ENCODE assay signal across 18 cellular contexts in genomic region chr9:94718936-94719335, GRCh38. TPM values are rescaled to one million over a fixed set of nuclear protein-coding genes. Genes with fewer than 3 reads are reported as not detected.
DNase-seq lines count a peak whose midpoint lies in the region; ATAC-seq, FAIRE-seq and TF ChIP-seq lines count a peak whose summit lies in the region.
"Had no signal": no experiment of that assay in that cellular context is flagged by ENCODE, and none has a peak within 500 bp of the region (broad histone marks: within the 10 kb centered on the region; RNA-seq: fewer than 3 reads in every experiment).

No MANE protein-coding gene starts in this region.

- H3K18ac ChIP-seq in mesendoderm (ENCODE audit: low read length), result no peak overlapping the region

- H3F3A ChIP-seq in Loucy (ENCODE audit: low read depth), result no peaks in the 10 kb centered on the region

- H3K4me3 ChIP-seq in Loucy (ENCODE audit: low read length, poor library complexity, severe bottlenecking), result no peak overlapping the region
- no peak overlapping the region for H3K4me3 ChIP-seq in K562
- no peak overlapping the region for H3K4me3 ChIP-seq in testis
- no peak overlapping the region for H3K4me3 ChIP-seq in mesendoderm (ENCODE audit: low read length)
- H3K4me3 ChIP-seq in lower lobe of right lung, result no peak overlapping the region
- H3K4me3 ChIP-seq: A549 had no signal

- H3K79me2 ChIP-seq in Loucy (ENCODE audit: insufficient read depth, low read length) (no peaks in the 10 kb centered on the region), K562 (ENCODE audit: control insufficient read depth, insufficient read depth, low read length) (no peaks in the 10 kb centered on the region), mesendoderm (ENCODE audit: control insufficient read depth, insufficient read depth, low read length) (no peaks in the 10 kb centered on the region)

- in situ Hi-C loops in K562 (cut with MboI), result no loop called here

- no peak for TF ChIP-seq POLR2A in K562 (conservative IDR thresholded peaks at IDR 0.05)
- no peak for TF ChIP-seq POLR2A in testis (IDR thresholded peaks at IDR 0.05)

- H3K4me1 ChIP-seq in Loucy (ENCODE audit: insufficient read depth, low read length, poor library complexity, severe bottlenecking), result no peaks in the 10 kb centered on the region
- no peaks in the 10 kb centered on the region; a peak in 1 of 5 replicates for H3K4me1 ChIP-seq in K562 (replicated peaks in 1 of 2; ENCODE audit: control insufficient read depth in 2 of 2, insufficient read depth in 2 of 2, low read length in 2 of 2)
- H3K4me1 ChIP-seq in foreskin keratinocyte, result peaks cover 22% of the 10 kb centered on the region
- H3K4me1 ChIP-seq in testis, result no peaks in the 10 kb centered on the region
- H3K4me1 ChIP-seq in mesendoderm (ENCODE audit: control insufficient read depth, low read depth, low read length), result no peaks in the 10 kb centered on the region
- H3K4me1 ChIP-seq in lower lobe of right lung, result no peaks in the 10 kb centered on the region
- H3K4me1 ChIP-seq: A549 had no signal

- TF ChIP-seq RAD21 in K562 (CRISPR knock-in tag; conservative IDR thresholded peaks at IDR 0.05 in 1 of 2, IDR thresholded peaks at IDR 0.05 in 1 of 2), result no peak

- H3K4me2 ChIP-seq in Loucy (ENCODE audit: low read depth, low read length, poor library complexity, severe bottlenecking) (no peak overlapping the region), K562 (ENCODE audit: insufficient read depth, low read length) (peak overlapping the region; percentile 26; the same call in 1 of the 2 replicates), mesendoderm (ENCODE audit: low read length) (no peak overlapping the region)
- H3K4me2 ChIP-seq: A549 had no signal

- BruUV-seq in K562 (replicated peaks; lab: Mats Ljungman, UMichigan), result no TSS peak

- H3K9ac ChIP-seq in Loucy (ENCODE audit: low read depth, low read length, poor library complexity, severe bottlenecking) (no peak overlapping the region), K562 (ENCODE audit: insufficient read depth in 1 of 2, low read depth in 2 of 2, low read length in 2 of 2) (no peak overlapping the region), mesendoderm (ENCODE audit: low read length) (no peak overlapping the region)

- no peak overlapping the region for H4K5ac ChIP-seq in mesendoderm (ENCODE audit: low read length)

- no peak overlapping the region for H2AK5ac ChIP-seq in mesendoderm (ENCODE audit: low read length)

- H4K20me1 ChIP-seq in Loucy (ENCODE audit: insufficient read depth, low read length, poor library complexity, severe bottlenecking) (no peaks in the 10 kb centered on the region), K562 (replicated peaks; ENCODE audit: control insufficient read depth, insufficient read depth, low read length) (no peaks in the 10 kb centered on the region)

- CTCF ChIA-PET in K562 (lab: Yijun Ruan, JAX; ENCODE audit: low intra/inter-chr PET ratio), result no interaction called here

- H3K4ac ChIP-seq in mesendoderm (ENCODE audit: low read depth, low read length), result no peak overlapping the region

- no peak overlapping the region for H3K27ac ChIP-seq in K562 (ENCODE audit: extremely low read depth, low read depth, low read length)
- peak overlapping the region; percentile 61 for H3K27ac ChIP-seq in foreskin keratinocyte
- H3K27ac ChIP-seq in testis, result no peak overlapping the region
- H3K27ac ChIP-seq in mesendoderm (ENCODE audit: low read depth, low read length), result no peak overlapping the region
- no peak overlapping the region for H3K27ac ChIP-seq in lower lobe of right lung
- H3K27ac ChIP-seq: A549, RWPE1 had no signal

- TF ChIP-seq CTCF in Loucy (conservative IDR thresholded peaks at IDR 0.05; ENCODE audit: low read length) (no peak), K562 (IDR thresholded peaks at IDR 0.05 in 2 of 3, conservative IDR thresholded peaks at IDR 0.05 in 1 of 3; ENCODE audit: insufficient read depth in 2 of 3, low read depth in 1 of 3, low read length in 3 of 3) (no peak), foreskin keratinocyte (conservative IDR thresholded peaks at IDR 0.05) (no peak), testis (IDR thresholded peaks at IDR 0.05) (no peak), lower lobe of right lung (IDR thresholded peaks at IDR 0.05) (no peak)

- H3K56ac ChIP-seq in mesendoderm (ENCODE audit: low read length), result no peak overlapping the region

- no peak overlapping the region for H4K8ac ChIP-seq in mesendoderm (ENCODE audit: low read depth, low read length)

- POLR2A ChIA-PET in K562 (lab: Yijun Ruan, JAX), result no interaction called here

- H2BK5ac ChIP-seq in mesendoderm (ENCODE audit: low read length), result no peak overlapping the region

- no peak overlapping the region for H3K23ac ChIP-seq in mesendoderm (ENCODE audit: low read length)

- H2BK15ac ChIP-seq in mesendoderm (replicated peaks; ENCODE audit: low read depth), result no peak overlapping the region

- intact Hi-C loops in K562 (cut with micrococcal nuclease) (no loop called here), testis (cut with DNase I; ENCODE audit: low total_unique reads) (no loop called here), lower lobe of right lung (cut with DNase I) (no loop called here)

- H2BK120ac ChIP-seq in mesendoderm (ENCODE audit: low read depth, low read length), result no peak overlapping the region

- DNase-seq in K562 (ENCODE audit: extremely low read depth in 1 of 4, low spot score in 3 of 4) (peak in 1 of 4 experiments; percentile 12), foreskin keratinocyte (no peak), testis (peak; percentile 77), mesendoderm (no peak), lower lobe of right lung (no peak), DMS153 (lab: John Stamatoyannopoulos, UW) (no peak)
- DNase-seq: DMS79 treated with DMSO at 0.1 percent for 48 hours, H7, NCI-H1092, NCI-H1436, NCI-H187 treated with DMSO at 0.1 percent for 48 hours, NCI-H2107, NCI-H446 treated with DMSO at 0.1 percent for 48 hours, NCI-H526 treated with DMSO at 0.1 percent for 48 hours, SHP77 treated with DMSO at 0.1 percent for 48 hours had no signal

- WGBS in K562 (ENCODE audit: insufficient coverage, low coverage, missing lambda C conversion rate), result 8% methylated on average over 1 of the region's 1 CpG
- 83 to 87% methylated on average over 1 of the region's 1 CpG for WGBS in testis, 2 donors
- no CpG with 5 or more reads among the region's 1 CpG for WGBS in mesendoderm (ENCODE audit: extremely low coverage, insufficient coverage, low lambda C conversion rate)

- no peak for TF ChIP-seq EP300 in K562 (IDR thresholded peaks at IDR 0.05; ENCODE audit: low read length)

- ATAC-seq in K562 (peak; percentile 41; the same call in 1 of the 3 replicates), foreskin keratinocyte (no peak), lower lobe of right lung (no peak)
- ATAC-seq: A549 had no signal

- no peaks in the 10 kb centered on the region for H3K9me2 ChIP-seq in Loucy (replicated peaks; ENCODE audit: low read depth, low read length)

- H3K9me1 ChIP-seq in K562 (ENCODE audit: control insufficient read depth, insufficient read depth, low read length), result no peaks in the 10 kb centered on the region

- H3K27me3 ChIP-seq in Loucy (ENCODE audit: insufficient read depth, low read length, poor library complexity, severe bottlenecking) (no peaks in the 10 kb centered on the region), K562 (ENCODE audit: control insufficient read depth in 2 of 2, insufficient read depth in 2 of 2, low read length in 2 of 2) (peaks cover 6 to 15% of the 10 kb centered on the region in 2 experiments; a peak in 2 of 5 replicates), foreskin keratinocyte (no peaks in the 10 kb centered on the region), testis (no peaks in the 10 kb centered on the region), mesendoderm (ENCODE audit: insufficient read depth, low read length, poor library complexity) (no peaks in the 10 kb centered on the region), lower lobe of right lung (ENCODE audit: low read depth) (no peaks in the 10 kb centered on the region)

- H3K36me3 ChIP-seq in Loucy (ENCODE audit: insufficient read depth, low read length) (no peaks in the 10 kb centered on the region), K562 (ENCODE audit: control insufficient read depth, insufficient read depth, low read length) (no peaks in the 10 kb centered on the region), testis (ENCODE audit: low read depth, missing control alignments) (no peaks in the 10 kb centered on the region), mesendoderm (ENCODE audit: control insufficient read depth, insufficient read depth, low read length) (no peaks in the 10 kb centered on the region), lower lobe of right lung (no peaks in the 10 kb centered on the region)

- H3K9me3 ChIP-seq in Loucy (ENCODE audit: insufficient read depth, low read depth, low read length) (no peaks in the 10 kb centered on the region), K562 (replicated peaks; ENCODE audit: control insufficient read depth, insufficient read depth, low read depth, low read length) (peaks cover 7% of the 10 kb centered on the region), testis (no peaks in the 10 kb centered on the region), lower lobe of right lung (no peaks in the 10 kb centered on the region)

- H3K79me1 ChIP-seq in mesendoderm (ENCODE audit: low read length), result no peaks in the 10 kb centered on the region

- FAIRE-seq in K562 (lab: Jason Lieb, UNC), result no peak
- FAIRE-seq: A549 had no signal

- H2AFZ ChIP-seq in Loucy (ENCODE audit: low read length) (peak overlapping the region; percentile 21; the same call in 1 of the 2 replicates), K562 (ENCODE audit: low read depth, low read length) (peak overlapping the region; percentile 55; the same call in 1 of the 2 replicates)

RNA-seq across cellular contexts. Expression of gene AOPEP, which starts 7.6 kb away (rescaled TPM):
- 88.8 and 115 TPM in 2 replicates for total RNA-seq in K562 (2011; cell fraction: chromatin; rRNA removed; ENCODE audit: low replicate concordance)
- total RNA-seq in K562 (2011; cell fraction: nucleolus; rRNA removed), result 42.0 and 58.4 TPM in 2 replicates
- 62.2 and 72.1 TPM in 2 replicates for total RNA-seq in K562 (2011; cell fraction: nucleoplasm; rRNA removed)
- total RNA-seq in K562 (2014; rRNA removed) (15.6 and 17.2 TPM in 2 replicates), K562 (2014; rRNA removed; fragmentation: Illumina TruSeq; extraction: Trizol) (14.1 and 14.4 TPM in 2 replicates), K562 (2015; rRNA removed; fragmentation: Illumina TruSeq; extraction: Trizol) (11.1 and 11.8 TPM in 2 replicates), K562 (2021) (13.7 and 14.5 TPM in 2 replicates), foreskin keratinocyte (25.7 and 28.5 TPM in 2 replicates), testis (10 to 100 TPM; 80.4 to 95.0 TPM), lower lobe of right lung (63.7 TPM)
- polyA plus RNA-seq in K562 (2011; rRNA removed) (9.9 and 13.5 TPM in 2 replicates), K562 (2014; fragmentation: Illumina TruSeq; extraction: Trizol) (9.0 and 9.1 TPM in 2 replicates), K562 (2014; fragmentation: Nextera tagmentation; extraction: Ambion mirVana) (1 to 10 TPM; 4.5 to 5.4 TPM), K562 (2014; rRNA removed) (10.5 and 19.3 TPM in 2 replicates), foreskin keratinocyte (27.0 and 32.1 TPM in 2 replicates), testis (ENCODE audit: insufficient read depth, low read depth, low replicate concordance) (31.4 TPM)
- 7.2 and 9.7 TPM in 2 replicates for polyA plus RNA-seq in K562 (2011; cell fraction: cytosol; rRNA removed)
- polyA plus RNA-seq in K562 (2011; cell fraction: nucleus; rRNA removed), result 19.8 and 24.6 TPM in 2 replicates
- polyA plus RNA-seq in K562 (2012), result 7.1 and 9.9 TPM in 2 replicates
- 28.3 TPM in 2 replicates for polyA minus RNA-seq in K562 (2011; rRNA and poly(A)+ RNA removed)
- 6.1 and 6.2 TPM in 2 replicates for polyA minus RNA-seq in K562 (2011; cell fraction: cytosol; rRNA and poly(A)+ RNA removed)
- polyA minus RNA-seq in K562 (2011; cell fraction: nucleus; rRNA and poly(A)+ RNA removed), result 54.7 and 70.6 TPM in 2 replicates
- 6.0 TPM for polyA plus RNA-seq in mesendoderm (2013, experiment 1 of 2)
- polyA plus RNA-seq in mesendoderm (2013, experiment 2 of 2), result 5.6 TPM
